34 cellular contexts compared by ENCODE assay signal in the genomic region with DNA sequence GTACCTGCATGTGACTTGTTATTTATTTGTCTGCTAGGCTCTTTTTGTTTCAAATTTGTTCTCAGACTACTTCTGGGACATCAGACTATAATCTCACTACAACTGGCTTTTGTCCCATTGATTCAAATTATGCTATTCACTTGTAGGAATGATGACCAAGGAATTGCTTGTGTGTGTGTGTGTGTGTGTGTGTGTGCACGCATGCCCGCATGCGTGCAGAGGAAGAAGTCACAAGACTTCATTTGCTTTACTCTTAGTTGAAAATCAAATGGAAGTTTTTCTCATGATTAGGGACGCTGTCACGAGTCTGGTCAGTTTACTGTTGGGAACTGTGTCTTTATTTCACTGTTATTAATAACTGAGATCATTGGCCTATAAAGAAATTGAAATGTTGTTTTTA.
"Had no signal": no experiment of that assay in that cellular context is flagged by ENCODE, and none has a peak within 500 bp of the region (broad histone marks: within the 10 kb centered on the region; RNA-seq: fewer than 3 reads in every experiment).

No MANE protein-coding gene starts in this region.

- DNase-seq: Karpas-422, Kasumi-1, MG63, MM.1S, MV-4-11, NCI-H1048, NCI-H1092, NCI-H1092 treated with DMSO at 0.1 percent for 48 hours, NCI-H1105, NCI-H1105 treated with DMSO at 0.1 percent for 48 hours, NCI-H1417, NCI-H1417 treated with DMSO at 0.1 percent for 48 hours, NCI-H1436, NCI-H1436 treated with DMSO at 0.1 percent for 48 hours, NCI-H146, NCI-H1694, NCI-H1694 treated with DMSO at 0.1 percent for 48 hours, NCI-H187, NCI-H187 treated with DMSO at 0.1 percent for 48 hours, NCI-H1930, NCI-H2029, NCI-H2029 treated with DMSO at 0.1 percent for 48 hours, NCI-H2081, NCI-H2081 treated with DMSO at 0.1 percent for 48 hours, NCI-H2107, NCI-H2171, NCI-H2171 treated with DMSO at 0.1 percent for 48 hours, NCI-H2227 treated with DMSO at 0.1 percent for 48 hours, NCI-H226, NCI-H345, NCI-H446, NCI-H446 treated with DMSO at 0.1 percent for 48 hours, NCI-H510A, NCI-H510A treated with DMSO at 0.1 percent for 48 hours had no signal
